ENCODE assay signal across 21 cellular contexts in genomic region chr1:240308061-240308460, GRCh38.
"Had no signal": no experiment of that assay in that cellular context is flagged by ENCODE, and none has a peak within 500 bp of the region (broad histone marks: within the 10 kb centered on the region; RNA-seq: fewer than 3 reads in every experiment).

No MANE protein-coding gene starts in this region.

- H3K4me3 Mint-ChIP-seq: activated CD4-positive, alpha-beta memory T cell treated with anti-CD3 and anti-CD28 coated beads, Interleukin-2, amount 10 ng/mL, durations not matched to agents 7 days and 5 days; activated naive CD4-positive, alpha-beta T cell treated with anti-CD3 and anti-CD28 coated beads, Interleukin-2, amount 50 U/mL, for 24 hours; activated T-cell treated with anti-CD3 and anti-CD28 coated beads, Interleukin-2, amount 50 U/mL, for 4 hours; neural crest cell; stimulated activated naive B cell treated with anti-CD40 and anti-IgM and Interleukin-4, amounts not matched to agents 10 μg/mL and 1 μg/mL and 100 μg/mL, for 72 hours had no signal

- H3K36me3 ChIP-seq: esophagus squamous epithelium, ovary, thyroid gland had no signal

- H3K27ac ChIP-seq: body of pancreas, foreskin keratinocyte, ovary, thyroid gland had no signal

- H3K36me3 Mint-ChIP-seq: activated naive CD4-positive, alpha-beta T cell treated with anti-CD3 and anti-CD28 coated beads, Interleukin-2, amount 50 U/mL, for 24 hours; stimulated activated naive B cell treated with anti-CD40 and anti-IgM and Interleukin-4, amounts not matched to agents 10 μg/mL and 1 μg/mL and 100 μg/mL, for 72 hours had no signal

- H3K9me3 ChIP-seq: body of pancreas, esophagus squamous epithelium, ovary, thyroid gland had no signal

- H3K4me3 ChIP-seq: body of pancreas, esophagus squamous epithelium, ovary, thyroid gland had no signal

- H3K27me3 ChIP-seq: body of pancreas, esophagus squamous epithelium, foreskin keratinocyte, ovary, thyroid gland had no signal

- ATAC-seq: activated T-cell treated with anti-CD3 and anti-CD28 coated beads, Interleukin-2, amount 50 U/mL, for 4 hours; body of pancreas; foreskin keratinocyte; stimulated activated naive B cell treated with anti-CD40 and anti-IgM and Interleukin-4, amounts not matched to agents 10 μg/mL and 1 μg/mL and 100 μg/mL, for 72 hours had no signal

- H3K27ac Mint-ChIP-seq: activated CD4-positive, alpha-beta memory T cell treated with anti-CD3 and anti-CD28 coated beads, Interleukin-2, amount 10 ng/mL, durations not matched to agents 7 days and 5 days; activated naive CD4-positive, alpha-beta T cell treated with anti-CD3 and anti-CD28 coated beads, Interleukin-2, amount 50 U/mL, for 24 hours; stimulated activated naive B cell treated with anti-CD40 and anti-IgM and Interleukin-4, amounts not matched to agents 10 μg/mL and 1 μg/mL and 100 μg/mL, for 72 hours had no signal

- H3K27me3 Mint-ChIP-seq: activated CD4-positive, alpha-beta memory T cell treated with anti-CD3 and anti-CD28 coated beads, Interleukin-2, amount 10 ng/mL, durations not matched to agents 7 days and 5 days; stimulated activated naive B cell treated with anti-CD40 and anti-IgM and Interleukin-4, amounts not matched to agents 10 μg/mL and 1 μg/mL and 100 μg/mL, for 72 hours had no signal

- FAIRE-seq: endothelial cell of umbilical vein, urothelium cell line had no signal

- DNase-seq: activated CD4-positive, alpha-beta memory T cell treated with anti-CD3 and anti-CD28 coated beads, Interleukin-2, amount 10 ng/mL, durations not matched to agents 7 days and 5 days; activated CD4-positive, alpha-beta T cell treated with anti-CD3 and anti-CD28 coated beads for 4 hours; activated effector memory CD4-positive, alpha-beta T cell treated with Interleukin-2 at 50 U/mL for 16 hours; activated T-cell treated with anti-CD3 and anti-CD28 coated beads, Interleukin-2, amount 50 U/mL, for 4 hours; body of pancreas; cortex of kidney; effector CD8-positive, alpha-beta T cell; esophagus squamous epithelium; foreskin keratinocyte; glutamatergic neuron; ovary; retina; stimulated activated CD4-positive, alpha-beta T cell treated with anti-CD3 and anti-CD28 coated beads, Interleukin-15, amount 100 ng/mL, for 24 hours; stimulated activated CD4-positive, alpha-beta T cell treated with anti-CD3 and anti-CD28 coated beads, Interleukin-4, amount 100 ng/mL, for 1 hour; stimulated activated naive B cell treated with anti-CD40 and anti-IgM and Interleukin-4, amounts not matched to agents 10 μg/mL and 1 μg/mL and 100 μg/mL, for 72 hours; T-helper 2 cell; thyroid gland had no signal

- H3K4me1 ChIP-seq: body of pancreas, esophagus squamous epithelium, foreskin keratinocyte had no signal

- H3K4me1 Mint-ChIP-seq: activated CD4-positive, alpha-beta memory T cell treated with anti-CD3 and anti-CD28 coated beads, Interleukin-2, amount 10 ng/mL, durations not matched to agents 7 days and 5 days; activated naive CD4-positive, alpha-beta T cell treated with anti-CD3 and anti-CD28 coated beads, Interleukin-2, amount 50 U/mL, for 24 hours; stimulated activated naive B cell treated with anti-CD40 and anti-IgM and Interleukin-4, amounts not matched to agents 10 μg/mL and 1 μg/mL and 100 μg/mL, for 72 hours had no signal
